In the genomic region with DNA sequence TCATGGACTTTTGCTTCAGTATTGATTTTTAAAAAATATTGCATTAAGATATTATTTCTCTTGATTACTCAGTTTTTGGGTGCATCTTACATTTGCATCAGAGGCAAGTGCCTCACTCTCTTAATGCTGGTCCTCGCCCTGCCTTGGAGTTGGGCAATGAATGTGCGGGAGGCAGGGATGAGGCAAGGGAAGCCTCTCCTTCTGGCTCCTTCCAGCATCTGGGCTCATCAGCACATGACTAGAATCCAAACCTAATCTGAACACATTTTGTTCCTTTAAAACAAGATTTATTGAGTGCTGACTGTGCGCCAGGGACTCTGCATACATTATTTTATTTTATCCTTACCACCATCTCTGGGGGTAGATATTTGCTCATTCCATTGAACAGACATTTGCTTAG, we compare ENCODE assay signal across 23 cellular contexts.
DNase-seq lines count a peak whose midpoint lies in the region; ATAC-seq, FAIRE-seq and TF ChIP-seq lines count a peak whose summit lies in the region.
"Had no signal": no experiment of that assay in that cellular context is flagged by ENCODE, and none has a peak within 500 bp of the region (broad histone marks: within the 10 kb centered on the region; RNA-seq: fewer than 3 reads in every experiment).

No MANE protein-coding gene starts in this region.

- no peaks in the 10 kb centered on the region for H4K20me1 ChIP-seq in HepG2 (ENCODE audit: insufficient read depth, low read length)
- H4K20me1 ChIP-seq: BLaER1 had no signal

- no peaks in the 10 kb centered on the region for H3K36me3 ChIP-seq in HepG2 (replicated peaks in 1 of 2; ENCODE audit: control insufficient read depth in 1 of 2, insufficient read depth in 2 of 2, low read length in 2 of 2)
- no peaks in the 10 kb centered on the region for H3K36me3 ChIP-seq in right lobe of liver
- no peaks in the 10 kb centered on the region for H3K36me3 ChIP-seq in psoas muscle (ENCODE audit: insufficient read depth in 1 of 2, low read depth in 1 of 2)
- H3K36me3 ChIP-seq: adrenal gland, BLaER1, heart right ventricle had no signal

- no peaks in the 10 kb centered on the region for H3K4me1 ChIP-seq in HepG2 (ENCODE audit: insufficient read depth, low read length)
- peaks cover 0 to 21% (median 6%) of the 10 kb centered on the region in 4 donors for H3K4me1 ChIP-seq in right lobe of liver
- peaks cover 24% of the 10 kb centered on the region for H3K4me1 ChIP-seq in psoas muscle
- H3K4me1 ChIP-seq: adrenal gland had no signal

- H3K27me3 ChIP-seq in HepG2 (ENCODE audit: control insufficient read depth in 1 of 2, insufficient read depth in 2 of 2, low read length in 2 of 2): peaks cover 7 to 16% of the 10 kb centered on the region in 2 experiments; a peak in 3 of 5 replicates
- no peaks in the 10 kb centered on the region for H3K27me3 ChIP-seq in right lobe of liver
- no peaks in the 10 kb centered on the region for H3K27me3 ChIP-seq in psoas muscle (ENCODE audit: insufficient read depth in 3 of 3, low read length in 2 of 3)
- H3K27me3 ChIP-seq: adrenal gland, BLaER1 had no signal

- no peak overlapping the region for H3K9ac ChIP-seq in HepG2 (ENCODE audit: insufficient read depth, low read depth, low read length)
- H3K9ac ChIP-seq: BLaER1 had no signal

- no peaks in the 10 kb centered on the region for H3K79me2 ChIP-seq in HepG2 (ENCODE audit: insufficient read depth, low read length)

- CTCF ChIA-PET in HepG2 (lab: Yijun Ruan, JAX; ENCODE audit: low intra/inter-chr PET ratio, low total read pairs): no interaction called here

- H3K9me3 ChIP-seq in HepG2 (ENCODE audit: low read length): no peaks in the 10 kb centered on the region
- H3K9me3 ChIP-seq in right lobe of liver: no peaks in the 10 kb centered on the region
- H3K9me3 ChIP-seq in psoas muscle: no peaks in the 10 kb centered on the region
- H3K9me3 ChIP-seq: adrenal gland, BLaER1, heart right ventricle had no signal

- DNase-seq in HepG2 (ENCODE audit: low spot score) (no peak), right lobe of liver (no peak), foreskin fibroblast (peak; percentile 39 to 74), psoas muscle (peak; percentile 56 to 61), dermis blood vessel endothelial cell (no peak), Ammon's horn (ENCODE audit: low spot score) (no peak)
- DNase-seq: activated CD4-positive, alpha-beta memory T cell treated with anti-CD3 and anti-CD28 coated beads for 36 hours; activated CD4-positive, CD25-positive, alpha-beta regulatory T cell; activated gamma-delta T cell treated with Interleukin-2 at 50 U/mL for 16 hours; adrenal gland; GOT3; heart right ventricle; MM.1S; NCI-H1436 treated with DMSO at 0.1 percent for 48 hours; NCI-H2171; occipital lobe; stimulated activated CD4-positive, alpha-beta T cell treated with anti-CD3 and anti-CD28 coated beads, Interleukin-1b, Interleukin-23, amount 100 ng/mL, for 48 hours; stimulated activated naive CD4-positive, alpha-beta T cell treated with Interleukin-2 at 50 U/mL for 16 hours; T1000 had no signal

- intact Hi-C loops in HepG2 (cut with micrococcal nuclease; ENCODE audit: unreplicated experiment) (no loop called here), right lobe of liver (cut with DNase I) (no loop called here), psoas muscle (cut with DNase I) (loop anchor here in 1 of 2 donors (5.0 kb wide), 1 partner anchor 38 kb away; no protein-coding TSS in a partner anchor)

- ATAC-seq in HepG2: no peak
- ATAC-seq in right lobe of liver: no peak
- no peak for ATAC-seq in psoas muscle
- no peak for ATAC-seq in GM18502 (IDR thresholded peaks at IDR 0.05; ENCODE audit: poor library complexity, unreplicated experiment)
- no peak for ATAC-seq in HG03139 (IDR thresholded peaks at IDR 0.05; ENCODE audit: unreplicated experiment)
- ATAC-seq: heart right ventricle had no signal

- POLR2A ChIA-PET in HepG2 (lab: Yijun Ruan, JAX): no interaction called here

- TF ChIP-seq POLR2A in HepG2 (IDR thresholded peaks at IDR 0.05; ENCODE audit: insufficient read depth in 1 of 2, low read depth in 2 of 2, low read length in 2 of 2) (no peak), right lobe of liver (IDR thresholded peaks at IDR 0.05) (no peak)

- H2AFZ ChIP-seq in HepG2 (ENCODE audit: low read length): no peak overlapping the region

- no TSS peak for BruUV-seq in HepG2 (replicated peaks; lab: Mats Ljungman, UMichigan)

- no peak for TF ChIP-seq CTCF in HepG2 (CRISPR knock-in tag; IDR thresholded peaks at IDR 0.05)
- no peak for TF ChIP-seq CTCF in right lobe of liver (IDR thresholded peaks at IDR 0.05)
- no peak for TF ChIP-seq CTCF in foreskin fibroblast (IDR thresholded peaks at IDR 0.05; ENCODE audit: low read depth, low read length)
- no peak for TF ChIP-seq CTCF in psoas muscle (IDR thresholded peaks at IDR 0.05)

- H3K27ac ChIP-seq in HepG2 (ENCODE audit: extremely low read length, insufficient read depth, low read length) (no peak overlapping the region), right lobe of liver (no peak overlapping the region), psoas muscle (no peak overlapping the region)
- H3K27ac ChIP-seq: adrenal gland, BLaER1, epithelial cell of prostate, heart right ventricle had no signal

- in situ Hi-C loops in HepG2 (cut with HindIII; ENCODE audit: extremely low pct_ligation_motif_present, low pct_unique_long_range_greater_than_20kb): loop anchor here (25.0 kb wide), 1 partner anchor 538 kb away; no protein-coding TSS in a partner anchor

- no peak overlapping the region for H3K4me2 ChIP-seq in HepG2 (ENCODE audit: low read depth, low read length)
- H3K4me2 ChIP-seq: BLaER1 had no signal

- no peak for FAIRE-seq in HepG2 (lab: Jason Lieb, UNC)

- no peak for TF ChIP-seq RAD21 in HepG2 (CRISPR knock-in tag; IDR thresholded peaks at IDR 0.05)

- H3K4me3 ChIP-seq in HepG2 (replicated peaks in 1 of 3; ENCODE audit: insufficient read depth in 1 of 3, low read depth in 2 of 3, low read length in 3 of 3) (no peak overlapping the region), right lobe of liver (no peak overlapping the region), foreskin fibroblast (ENCODE audit: low read depth in 1 of 2, low read length in 2 of 2) (no peak overlapping the region), psoas muscle (no peak overlapping the region)
- H3K4me3 ChIP-seq: adrenal gland, BLaER1, heart right ventricle had no signal

- 39% methylated on average over 3 of the region's 3 CpGs for WGBS in HepG2 (ENCODE audit: low lambda C conversion rate)
- WGBS in right lobe of liver (ENCODE audit: insufficient coverage, low coverage, low lambda C conversion rate, missing lambda C conversion rate): 97% methylated on average over 3 of the region's 3 CpGs
- 89 to 95% (median 94%) methylated on average over 3 of the region's 3 CpGs for WGBS in psoas muscle, 3 donors

- TF ChIP-seq EP300 in HepG2 (IDR thresholded peaks at IDR 0.05; ENCODE audit: low read depth in 2 of 2, low read length in 2 of 2) (no peak), HepG2 (CRISPR knock-in tag; IDR thresholded peaks at IDR 0.05; ENCODE audit: borderline replicate concordance) (no peak)

TF ChIP-seq in HepG2, 621 proteins besides CTCF, POLR2A, EP300 and RAD21:
- TF ChIP-seq, protein P1, sequence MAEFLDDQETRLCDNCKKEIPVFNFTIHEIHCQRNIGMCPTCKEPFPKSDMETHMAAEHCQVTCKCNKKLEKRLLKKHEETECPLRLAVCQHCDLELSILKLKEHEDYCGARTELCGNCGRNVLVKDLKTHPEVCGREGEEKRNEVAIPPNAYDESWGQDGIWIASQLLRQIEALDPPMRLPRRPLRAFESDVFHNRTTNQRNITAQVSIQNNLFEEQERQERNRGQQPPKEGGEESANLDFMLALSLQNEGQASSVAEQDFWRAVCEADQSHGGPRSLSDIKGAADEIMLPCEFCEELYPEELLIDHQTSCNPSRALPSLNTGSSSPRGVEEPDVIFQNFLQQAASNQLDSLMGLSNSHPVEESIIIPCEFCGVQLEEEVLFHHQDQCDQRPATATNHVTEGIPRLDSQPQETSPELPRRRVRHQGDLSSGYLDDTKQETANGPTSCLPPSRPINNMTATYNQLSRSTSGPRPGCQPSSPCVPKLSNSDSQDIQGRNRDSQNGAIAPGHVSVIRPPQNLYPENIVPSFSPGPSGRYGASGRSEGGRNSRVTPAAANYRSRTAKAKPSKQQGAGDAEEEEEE (CRISPR knock-in tag; IDR thresholded peaks at IDR 0.05; ENCODE audit: borderline replicate concordance): no peak
- peak; percentile 85 for TF ChIP-seq ZKSCAN1 (IDR thresholded peaks at IDR 0.05; ENCODE audit: low read length)

Comparison
In these comparisons a context has a peak if more than half of its experiments do, and no peak if none do; other contexts are left out.
1. DNase-seq: peak in foreskin fibroblast (2 of 2) and psoas muscle (2 of 2); none in HepG2 (single experiment), right lobe of liver (0 of 3), dermis blood vessel endothelial cell (single experiment) and Ammon's horn (single experiment).